16 cellular contexts compared by ENCODE assay signal in genomic region chr3:129352045-129352444, GRCh38.
A peak's percentile ranks its signal among the peaks of the same experiment; 100 is the strongest.
DNase-seq lines count a peak whose midpoint lies in the region; ATAC-seq and TF ChIP-seq lines count a peak whose summit lies in the region.
"Had no signal": no experiment of that assay in that cellular context is flagged by ENCODE, and none has a peak within 500 bp of the region (broad histone marks: within the 10 kb centered on the region; RNA-seq: fewer than 3 reads in every experiment).

No MANE protein-coding gene starts in this region.

- H3K79me2 ChIP-seq in GM23338 (replicated peaks; ENCODE audit: insufficient read depth) = no peaks in the 10 kb centered on the region

- no peaks in the 10 kb centered on the region for H4K20me1 ChIP-seq in GM23338 (replicated peaks; ENCODE audit: insufficient read depth)

- TF ChIP-seq CTCF in AG04450 (IDR thresholded peaks at IDR 0.05; ENCODE audit: low read depth, low read length) (0 out of 2 replicates have a peak, but pooled peaks have one; percentile 25), GM23338 (conservative IDR thresholded peaks at IDR 0.05; ENCODE audit: low read depth in 2 of 2) (peak; percentile 33 to 34)

- H3K36me3 Mint-ChIP-seq in GM23338 (ENCODE audit: low read depth) = no peaks in the 10 kb centered on the region

- POLR2A ChIA-PET in AG04450 (lab: Yijun Ruan, JAX) = interaction anchor here (0.7 kb wide), 1 partner anchor 19 kb away, joined by 3 read pairs; no protein-coding TSS in a partner anchor

- no peaks in the 10 kb centered on the region for H3K9me2 ChIP-seq in GM23338 (ENCODE audit: insufficient read depth)

- ATAC-seq in GM23338 = peak; percentile 92
- ATAC-seq in SK-N-SH treated with all-trans-retinoic acid at 6 μM for 48 hours = peak; percentile 65
- ATAC-seq in GM21526 (IDR thresholded peaks at IDR 0.05; ENCODE audit: low FRiP score, unreplicated experiment) = no peak
- ATAC-seq in GM21390 (IDR thresholded peaks at IDR 0.05; ENCODE audit: unreplicated experiment) = no peak

- DNase-seq in AG04450 (ENCODE audit: low read depth, low spot score) = no peak
- DNase-seq in GM23338 (ENCODE audit: low spot score) = peak; percentile 78
- DNase-seq in iPS-NIHi11 (ENCODE audit: low spot score) = peak; percentile 70
- no peak for DNase-seq in NK-92 (lab: John Stamatoyannopoulos, UW; ENCODE audit: unreplicated experiment)
- DNase-seq in GM19238 (ENCODE audit: insufficient read length, low spot score) = no peak
- DNase-seq: activated T-cell treated with anti-CD3 and anti-CD28 coated beads, Interleukin-2, amount 50 U/mL, for 4 hours; AML-193; NCI-H1092 treated with DMSO at 0.1 percent for 48 hours; NCI-H510A treated with DMSO at 0.1 percent for 48 hours; stimulated activated CD4-positive, alpha-beta T cell treated with anti-CD3 and anti-CD28 coated beads, Interleukin-2, amount 100 ng/mL, for 24 hours; stimulated activated naive CD4-positive, alpha-beta T cell had no signal

- no peak overlapping the region for H3K4me3 Mint-ChIP-seq in GM23338
- H3K4me3 Mint-ChIP-seq: activated T-cell treated with anti-CD3 and anti-CD28 coated beads, Interleukin-2, amount 50 U/mL, for 4 hours had no signal

- CTCF ChIA-PET in AG04450 (lab: Charles Lee) = no interaction called here

- no peak overlapping the region for H3K4me2 ChIP-seq in GM23338

- H3K9me3 ChIP-seq in AG04450 (ENCODE audit: control insufficient read depth, insufficient read depth, low read length) = no peaks in the 10 kb centered on the region
- H3K9me3 ChIP-seq: ascending aorta had no signal

- no peak overlapping the region for H3K27ac ChIP-seq in AG04450 (ENCODE audit: low read depth, low read length)
- no peak overlapping the region for H3K27ac ChIP-seq in GM23338 (ENCODE audit: low read depth)
- H3K27ac ChIP-seq: ascending aorta, VCaP had no signal

- H3K4me1 ChIP-seq in GM23338 (ENCODE audit: insufficient read depth) = no peaks in the 10 kb centered on the region
- H3K4me1 ChIP-seq: ascending aorta had no signal

- H3F3A ChIP-seq in GM23338 (replicated peaks; ENCODE audit: low read depth) = no peaks in the 10 kb centered on the region

- no peaks in the 10 kb centered on the region for H3K9me3 Mint-ChIP-seq in GM23338
- H3K9me3 Mint-ChIP-seq: activated T-cell treated with anti-CD3 and anti-CD28 coated beads, Interleukin-2, amount 50 U/mL, for 4 hours had no signal

- peaks cover 5% of the 10 kb centered on the region for H3K4me1 Mint-ChIP-seq in GM23338

- H3K27me3 Mint-ChIP-seq in GM23338 (ENCODE audit: insufficient read depth, low read depth, poor library complexity) = peaks cover 15% of the 10 kb centered on the region

- no peak overlapping the region for H3K4me3 ChIP-seq in AG04450 (ENCODE audit: low read depth, low read length)
- no peak overlapping the region for H3K4me3 ChIP-seq in GM23338
- H3K4me3 ChIP-seq: ascending aorta had no signal

- no peak overlapping the region for H2AFZ ChIP-seq in GM23338

- H3K36me3 ChIP-seq in GM23338 (ENCODE audit: insufficient read depth) = no peaks in the 10 kb centered on the region
- H3K36me3 ChIP-seq: ascending aorta had no signal

- H3K27ac Mint-ChIP-seq in GM23338 = no peak overlapping the region

- H3K27me3 ChIP-seq in AG04450 (ENCODE audit: control insufficient read depth, insufficient read depth, low read length) (peaks cover 6% of the 10 kb centered on the region), GM23338 (ENCODE audit: insufficient read depth) (no peaks in the 10 kb centered on the region)
- H3K27me3 ChIP-seq: ascending aorta had no signal

TF ChIP-seq in GM23338, 12 proteins besides CTCF, POLR2A, EP300 and RAD21:
- TF ChIP-seq EZH2 (IDR thresholded peaks at IDR 0.05; ENCODE audit: low read depth, unreplicated experiment) = no peak

TF ChIP-seq in SK-N-SH treated with all-trans-retinoic acid at 6 μM for 48 hours, 23 proteins besides CTCF, POLR2A, EP300 and RAD21:
- no peak for TF ChIP-seq ZNF565 (CRISPR knock-in tag; conservative IDR thresholded peaks at IDR 0.05; ENCODE audit: low read depth)
- no peak for TF ChIP-seq RARB (CRISPR knock-in tag; IDR thresholded peaks at IDR 0.05)
- no peak for TF ChIP-seq SNAI2 (CRISPR knock-in tag; IDR thresholded peaks at IDR 0.05)
- no peak for TF ChIP-seq ARNTL (CRISPR knock-in tag; IDR thresholded peaks at IDR 0.05; ENCODE audit: borderline replicate concordance, low read depth)
- no peak for TF ChIP-seq ISL1 (CRISPR knock-in tag; IDR thresholded peaks at IDR 0.05)
- TF ChIP-seq ESRRG (CRISPR knock-in tag; IDR thresholded peaks at IDR 0.05) = no peak
- no peak for TF ChIP-seq PPARA (CRISPR knock-in tag; IDR thresholded peaks at IDR 0.05; ENCODE audit: borderline replicate concordance)
- TF ChIP-seq, protein P1, sequence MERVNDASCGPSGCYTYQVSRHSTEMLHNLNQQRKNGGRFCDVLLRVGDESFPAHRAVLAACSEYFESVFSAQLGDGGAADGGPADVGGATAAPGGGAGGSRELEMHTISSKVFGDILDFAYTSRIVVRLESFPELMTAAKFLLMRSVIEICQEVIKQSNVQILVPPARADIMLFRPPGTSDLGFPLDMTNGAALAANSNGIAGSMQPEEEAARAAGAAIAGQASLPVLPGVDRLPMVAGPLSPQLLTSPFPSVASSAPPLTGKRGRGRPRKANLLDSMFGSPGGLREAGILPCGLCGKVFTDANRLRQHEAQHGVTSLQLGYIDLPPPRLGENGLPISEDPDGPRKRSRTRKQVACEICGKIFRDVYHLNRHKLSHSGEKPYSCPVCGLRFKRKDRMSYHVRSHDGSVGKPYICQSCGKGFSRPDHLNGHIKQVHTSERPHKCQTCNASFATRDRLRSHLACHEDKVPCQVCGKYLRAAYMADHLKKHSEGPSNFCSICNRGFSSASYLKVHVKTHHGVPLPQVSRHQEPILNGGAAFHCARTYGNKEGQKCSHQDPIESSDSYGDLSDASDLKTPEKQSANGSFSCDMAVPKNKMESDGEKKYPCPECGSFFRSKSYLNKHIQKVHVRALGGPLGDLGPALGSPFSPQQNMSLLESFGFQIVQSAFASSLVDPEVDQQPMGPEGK (CRISPR knock-in tag; IDR thresholded peaks at IDR 0.05; ENCODE audit: borderline replicate concordance) = no peak
- TF ChIP-seq CSDC2 (CRISPR knock-in tag; IDR thresholded peaks at IDR 0.05) = no peak
- TF ChIP-seq, protein P2, sequence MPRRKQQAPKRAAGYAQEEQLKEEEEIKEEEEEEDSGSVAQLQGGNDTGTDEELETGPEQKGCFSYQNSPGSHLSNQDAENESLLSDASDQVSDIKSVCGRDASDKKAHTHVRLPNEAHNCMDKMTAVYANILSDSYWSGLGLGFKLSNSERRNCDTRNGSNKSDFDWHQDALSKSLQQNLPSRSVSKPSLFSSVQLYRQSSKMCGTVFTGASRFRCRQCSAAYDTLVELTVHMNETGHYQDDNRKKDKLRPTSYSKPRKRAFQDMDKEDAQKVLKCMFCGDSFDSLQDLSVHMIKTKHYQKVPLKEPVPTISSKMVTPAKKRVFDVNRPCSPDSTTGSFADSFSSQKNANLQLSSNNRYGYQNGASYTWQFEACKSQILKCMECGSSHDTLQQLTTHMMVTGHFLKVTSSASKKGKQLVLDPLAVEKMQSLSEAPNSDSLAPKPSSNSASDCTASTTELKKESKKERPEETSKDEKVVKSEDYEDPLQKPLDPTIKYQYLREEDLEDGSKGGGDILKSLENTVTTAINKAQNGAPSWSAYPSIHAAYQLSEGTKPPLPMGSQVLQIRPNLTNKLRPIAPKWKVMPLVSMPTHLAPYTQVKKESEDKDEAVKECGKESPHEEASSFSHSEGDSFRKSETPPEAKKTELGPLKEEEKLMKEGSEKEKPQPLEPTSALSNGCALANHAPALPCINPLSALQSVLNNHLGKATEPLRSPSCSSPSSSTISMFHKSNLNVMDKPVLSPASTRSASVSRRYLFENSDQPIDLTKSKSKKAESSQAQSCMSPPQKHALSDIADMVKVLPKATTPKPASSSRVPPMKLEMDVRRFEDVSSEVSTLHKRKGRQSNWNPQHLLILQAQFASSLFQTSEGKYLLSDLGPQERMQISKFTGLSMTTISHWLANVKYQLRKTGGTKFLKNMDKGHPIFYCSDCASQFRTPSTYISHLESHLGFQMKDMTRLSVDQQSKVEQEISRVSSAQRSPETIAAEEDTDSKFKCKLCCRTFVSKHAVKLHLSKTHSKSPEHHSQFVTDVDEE (CRISPR knock-in tag; IDR thresholded peaks at IDR 0.05) = no peak
- TF ChIP-seq TCF4 (CRISPR knock-in tag; IDR thresholded peaks at IDR 0.05; ENCODE audit: borderline replicate concordance) = no peak
- TF ChIP-seq ZFP30 (CRISPR knock-in tag; IDR thresholded peaks at IDR 0.05) = no peak
- TF ChIP-seq CSRNP3 (CRISPR knock-in tag; IDR thresholded peaks at IDR 0.05) = no peak
- TF ChIP-seq GLIS3 (CRISPR knock-in tag; IDR thresholded peaks at IDR 0.05) = no peak
- TF ChIP-seq CREB5 (CRISPR knock-in tag; IDR thresholded peaks at IDR 0.05; ENCODE audit: low read depth) = no peak
- no peak for TF ChIP-seq TOX (CRISPR knock-in tag; IDR thresholded peaks at IDR 0.05; ENCODE audit: borderline replicate concordance)
- no peak for TF ChIP-seq BACH2 (CRISPR knock-in tag; IDR thresholded peaks at IDR 0.05; ENCODE audit: borderline replicate concordance)
- no peak for TF ChIP-seq ZNF8 (CRISPR knock-in tag; IDR thresholded peaks at IDR 0.05)
- TF ChIP-seq ZNF70 (CRISPR knock-in tag; IDR thresholded peaks at IDR 0.05) = no peak

Comparison
In these comparisons a context has a peak if more than half of its experiments do, and no peak if none do; other contexts are left out.
1. DNase-seq: peak in GM23338 (single experiment) and iPS-NIHi11 (single experiment); none in AG04450 (single experiment), NK-92 (single experiment) and GM19238 (single experiment).
2. ATAC-seq: peak in GM23338 (single experiment) and SK-N-SH treated with all-trans-retinoic acid at 6 μM for 48 hours (single experiment); none in GM21526 (single experiment) and GM21390 (single experiment).